In the genomic region with DNA sequence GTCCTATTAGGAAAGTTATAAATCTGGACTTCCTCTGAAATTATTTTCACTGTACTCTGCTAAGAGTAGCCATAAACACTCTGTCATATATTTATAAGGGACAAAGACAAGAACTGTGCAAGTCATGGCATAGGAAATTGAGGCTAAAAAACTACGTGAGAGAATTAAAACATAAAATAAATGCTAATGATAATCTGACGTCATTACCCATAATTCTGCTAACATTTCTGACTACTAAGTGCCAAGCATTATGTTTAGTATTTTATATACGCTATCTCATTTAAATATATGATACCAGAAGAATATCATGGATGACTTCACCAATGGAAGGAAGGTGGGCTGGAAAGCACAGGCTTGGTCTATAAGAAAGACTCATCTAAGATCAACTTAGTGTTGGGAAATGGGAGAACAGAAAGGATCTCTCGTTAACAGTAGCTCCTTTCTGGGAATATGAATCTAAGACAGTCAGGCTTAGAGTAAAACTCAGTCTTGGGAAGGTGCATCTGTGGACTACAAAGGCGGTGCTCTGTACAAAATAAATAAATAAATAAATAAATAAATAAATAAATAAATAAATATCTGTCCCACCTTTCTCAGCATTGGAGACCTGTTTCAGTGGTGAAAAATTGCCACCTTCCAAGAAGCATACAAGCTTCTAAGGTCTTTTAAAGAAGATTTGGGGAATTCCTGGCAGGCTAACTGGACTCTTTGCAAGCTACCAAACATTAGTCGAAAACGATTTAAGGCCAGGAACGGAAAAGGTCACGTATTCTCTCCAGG, we compare ENCODE assay signal across 28 cellular contexts. TPM values are rescaled to one million over a fixed set of nuclear protein-coding genes. Genes with fewer than 3 reads are reported as not detected.
DNase-seq lines count a peak whose midpoint lies in the region; ATAC-seq and TF ChIP-seq lines count a peak whose summit lies in the region.
"Had no signal": no experiment of that assay in that cellular context is flagged by ENCODE, and none has a peak within 500 bp of the region (broad histone marks: within the 10 kb centered on the region; RNA-seq: fewer than 3 reads in every experiment).

No MANE protein-coding gene starts in this region.

- H2AFZ ChIP-seq in MM.1S (ENCODE audit: low read length) (0 out of 2 replicates have a peak overlapping the region, but pooled peaks have one; percentile 42), smooth muscle cell (ENCODE audit: low read depth) (no peak overlapping the region)

- H3K27me3 Mint-ChIP-seq in activated T-cell treated with anti-CD3 and anti-CD28 coated beads, Interleukin-2, amount 50 U/mL, for 4 hours (ENCODE audit: low read depth): peaks cover 63% of the 10 kb centered on the region
- peaks cover 74% of the 10 kb centered on the region for H3K27me3 Mint-ChIP-seq in activated T-cell treated with anti-CD3 and anti-CD28 coated beads, Interleukin-2, amount 50 U/mL, for 24 hours

- H3K4me1 Mint-ChIP-seq in activated T-cell treated with anti-CD3 and anti-CD28 coated beads, Interleukin-2, amount 50 U/mL, for 4 hours (ENCODE audit: low read depth): peaks cover 18% of the 10 kb centered on the region
- peaks cover 25% of the 10 kb centered on the region for H3K4me1 Mint-ChIP-seq in activated T-cell treated with anti-CD3 and anti-CD28 coated beads, Interleukin-2, amount 50 U/mL, for 24 hours (ENCODE audit: low read depth)

- WGBS in smooth muscle cell (ENCODE audit: low lambda C conversion rate): 93% methylated on average over 9 of the region's 9 CpGs

- no peaks in the 10 kb centered on the region for H3K9me2 ChIP-seq in MM.1S (replicated peaks; ENCODE audit: insufficient read depth, low read length)

- no peak overlapping the region for H3K4me3 ChIP-seq in MM.1S (ENCODE audit: low read length)
- H3K4me3 ChIP-seq in iPS-18a (ENCODE audit: low read length): peak overlapping the region; percentile 69
- H3K4me3 ChIP-seq in smooth muscle cell: no peak overlapping the region
- H3K4me3 ChIP-seq: SK-N-MC had no signal

- H3K36me3 Mint-ChIP-seq in activated T-cell treated with anti-CD3 and anti-CD28 coated beads, Interleukin-2, amount 50 U/mL, for 4 hours (ENCODE audit: insufficient read depth): no peaks in the 10 kb centered on the region
- H3K36me3 Mint-ChIP-seq in activated T-cell treated with anti-CD3 and anti-CD28 coated beads, Interleukin-2, amount 50 U/mL, for 24 hours (ENCODE audit: low read depth): no peaks in the 10 kb centered on the region
- H3K36me3 Mint-ChIP-seq: memory B cell had no signal

- H3K79me2 ChIP-seq in MM.1S (ENCODE audit: low read length) (no peaks in the 10 kb centered on the region), smooth muscle cell (ENCODE audit: low read depth) (no peaks in the 10 kb centered on the region)

- TF ChIP-seq CTCF in MM.1S (IDR thresholded peaks at IDR 0.05; ENCODE audit: low read length) (no peak), smooth muscle cell (IDR thresholded peaks at IDR 0.05; ENCODE audit: borderline replicate concordance, insufficient read depth, poor library complexity, severe bottlenecking) (no peak)

- H3K4me3 Mint-ChIP-seq in activated T-cell treated with anti-CD3 and anti-CD28 coated beads, Interleukin-2, amount 50 U/mL, for 4 hours: peak overlapping the region; percentile 66
- H3K4me3 Mint-ChIP-seq in activated T-cell treated with anti-CD3 and anti-CD28 coated beads, Interleukin-2, amount 50 U/mL, for 24 hours: no peak overlapping the region

- H3K9ac ChIP-seq in MM.1S (ENCODE audit: low read length) (no peak overlapping the region), iPS-18a (ENCODE audit: low read length) (no peak overlapping the region), smooth muscle cell (ENCODE audit: low read depth) (no peak overlapping the region)

- no peaks in the 10 kb centered on the region for H3K9me3 Mint-ChIP-seq in activated T-cell treated with anti-CD3 and anti-CD28 coated beads, Interleukin-2, amount 50 U/mL, for 4 hours
- no peaks in the 10 kb centered on the region for H3K9me3 Mint-ChIP-seq in activated T-cell treated with anti-CD3 and anti-CD28 coated beads, Interleukin-2, amount 50 U/mL, for 24 hours
- H3K9me3 Mint-ChIP-seq: effector memory CD8-positive, alpha-beta T cell had no signal

- H3K4me2 ChIP-seq in MM.1S (ENCODE audit: low read depth, low read length) (no peak overlapping the region), smooth muscle cell (peak overlapping the region; percentile 94)

- H3K36me3 ChIP-seq in MM.1S (replicated peaks; ENCODE audit: insufficient read depth, low read length) (no peaks in the 10 kb centered on the region), iPS-18a (ENCODE audit: control insufficient read depth, low read depth, low read length) (no peaks in the 10 kb centered on the region), smooth muscle cell (ENCODE audit: low read depth) (no peaks in the 10 kb centered on the region)
- H3K36me3 ChIP-seq: right atrium auricular region, transverse colon had no signal

- ATAC-seq in activated T-cell treated with anti-CD3 and anti-CD28 coated beads, Interleukin-2, amount 50 U/mL, for 4 hours: no peak
- ATAC-seq in GM19455 (IDR thresholded peaks at IDR 0.05; ENCODE audit: unreplicated experiment) (no peak), GM21381 (IDR thresholded peaks at IDR 0.05; ENCODE audit: unreplicated experiment) (no peak)
- ATAC-seq: activated CD4-positive, alpha-beta T cell treated with anti-CD3 and anti-CD28 coated beads for 36 hours; effector memory CD8-positive, alpha-beta T cell; esophagus mucosa had no signal

- no peaks in the 10 kb centered on the region for H3K27me3 ChIP-seq in MM.1S (replicated peaks; ENCODE audit: insufficient read depth, low read length)
- peaks cover 41% of the 10 kb centered on the region for H3K27me3 ChIP-seq in iPS-18a (ENCODE audit: control insufficient read depth, insufficient read depth, low read length)
- H3K27me3 ChIP-seq in smooth muscle cell (ENCODE audit: low read depth): peaks cover 51% of the 10 kb centered on the region
- H3K27me3 ChIP-seq: right atrium auricular region had no signal

- H3K27ac ChIP-seq in MM.1S (ENCODE audit: low read length): no peak overlapping the region
- no peak overlapping the region for H3K27ac ChIP-seq in iPS-18a (ENCODE audit: low read length)
- no peak overlapping the region for H3K27ac ChIP-seq in smooth muscle cell (ENCODE audit: low read depth)
- H3K27ac ChIP-seq: 22Rv1, SK-N-MC, transverse colon had no signal

- H3K4me1 ChIP-seq in MM.1S (ENCODE audit: low read length): no peaks in the 10 kb centered on the region
- no peaks in the 10 kb centered on the region for H3K4me1 ChIP-seq in iPS-18a (ENCODE audit: control insufficient read depth, low read depth, low read length)
- H3K4me1 ChIP-seq in smooth muscle cell (ENCODE audit: low read depth): no peaks in the 10 kb centered on the region
- H3K4me1 ChIP-seq: right atrium auricular region had no signal

- H3K27ac Mint-ChIP-seq in activated T-cell treated with anti-CD3 and anti-CD28 coated beads, Interleukin-2, amount 50 U/mL, for 24 hours: no peak overlapping the region
- H3K27ac Mint-ChIP-seq: activated CD4-positive, alpha-beta T cell treated with anti-CD3 and anti-CD28 coated beads for 36 hours; effector memory CD8-positive, alpha-beta T cell; memory B cell; T-helper 17 cell had no signal

- no peak for DNase-seq in activated T-cell treated with anti-CD3 and anti-CD28 coated beads, Interleukin-2, amount 50 U/mL, for 4 hours
- DNase-seq in activated T-cell treated with anti-CD3 and anti-CD28 coated beads, Interleukin-2, amount 50 U/mL, for 24 hours: no peak
- DNase-seq in MM.1S (no peak), smooth muscle cell (lab: John Stamatoyannopoulos, UW; ENCODE audit: unreplicated experiment) (no peak), SIG-M5 (lab: John Stamatoyannopoulos, UW) (no peak)
- DNase-seq: activated CD4-positive, alpha-beta T cell treated with anti-CD3 and anti-CD28 coated beads for 36 hours; activated CD8-positive, alpha-beta memory T cell treated with anti-CD3 and anti-CD28 coated beads for 24 hours; activated T-cell treated with anti-CD3 and anti-CD28 coated beads, Interleukin-2, amount 50 U/mL, for 1 hour; AML-193; effector memory CD8-positive, alpha-beta T cell; Karpas-422; kidney; NCI-H1092; NCI-H2029; NCI-H226; RPMI8226; stimulated activated naive CD4-positive, alpha-beta T cell treated with Interleukin-2 at 50 U/mL for 16 hours; T-helper 17 cell; transverse colon had no signal

- no peaks in the 10 kb centered on the region for H3K9me3 ChIP-seq in MM.1S (replicated peaks; ENCODE audit: insufficient read depth, low read length)
- H3K9me3 ChIP-seq in iPS-18a (ENCODE audit: control insufficient read depth, low read depth, low read length): no peaks in the 10 kb centered on the region
- H3K9me3 ChIP-seq in smooth muscle cell (replicated peaks; ENCODE audit: low read depth): no peaks in the 10 kb centered on the region
- H3K9me3 ChIP-seq: right atrium auricular region, transverse colon had no signal

- H4K20me1 ChIP-seq in MM.1S (ENCODE audit: insufficient read depth, low read length): no peaks in the 10 kb centered on the region
- H4K20me1 ChIP-seq in smooth muscle cell (ENCODE audit: low read depth): no peaks in the 10 kb centered on the region

- H3F3A ChIP-seq in MM.1S (ENCODE audit: insufficient read depth, low read length) (no peaks in the 10 kb centered on the region), smooth muscle cell (ENCODE audit: low read depth) (no peaks in the 10 kb centered on the region)

RNA-seq across cellular contexts. Expression of a gene that starts 1.1 kb away (rescaled TPM):
- under 1 TPM in 1 of 3 donors, not detected in 2; 0.05 TPM for total RNA-seq in activated T-cell treated with anti-CD3 and anti-CD28 coated beads, Interleukin-2, amount 50 U/mL, for 4 hours
- total RNA-seq in smooth muscle cell: 0.45 TPM in 1 of 2 replicates, not detected in the other
- not detected in 2 replicates for polyA plus RNA-seq in smooth muscle cell
- total RNA-seq: activated CD4-positive, alpha-beta T cell treated with anti-CD3 and anti-CD28 coated beads for 36 hours; esophagus mucosa; G401 had no signal
